Comparison of ENCODE assay signal across 17 cellular contexts in genomic region chr14:66425402-66425801, GRCh38.
A peak's percentile ranks its signal among the peaks of the same experiment; 100 is the strongest.
DNase-seq lines count a peak whose midpoint lies in the region; ATAC-seq, FAIRE-seq and TF ChIP-seq lines count a peak whose summit lies in the region.
"Had no signal": no experiment of that assay in that cellular context is flagged by ENCODE, and none has a peak within 500 bp of the region (broad histone marks: within the 10 kb centered on the region; RNA-seq: fewer than 3 reads in every experiment).

No MANE protein-coding gene starts in this region.

- in situ Hi-C loops in transverse colon (cut with MboI; ENCODE audit: low pct_ligation_motif_present in 1 of 4, low pct_unique_long_range_greater_than_20kb in 1 of 4, low sequenced_read_pairs in 3 of 4), result no loop called here

- H3K4me3 ChIP-seq in keratinocyte (ENCODE audit: control insufficient read depth in 2 of 3, extremely low read depth in 1 of 3, insufficient read depth in 2 of 3, low read depth in 1 of 3, low read length in 3 of 3), result no peak overlapping the region
- H3K4me3 ChIP-seq in transverse colon, result no peak overlapping the region
- H3K4me3 ChIP-seq: SJCRH30 had no signal

- no peak for TF ChIP-seq EP300 in transverse colon (IDR thresholded peaks at IDR 0.05; ENCODE audit: low read depth)

- peak; percentile 26 for ATAC-seq in stimulated activated effector memory CD8-positive, alpha-beta T cell treated with anti-CD3 and anti-CD28 coated beads, Interleukin-12 subunit alpha, Interleukin-12 subunit beta, amount 100 ng/mL, for 72 hours
- no peak for ATAC-seq in GM18505 (IDR thresholded peaks at IDR 0.05; ENCODE audit: unreplicated experiment)
- ATAC-seq: CD8-positive, alpha-beta T cell; Panc1 had no signal

- DNase-seq in cerebellar cortex (ENCODE audit: low spot score) (peak; percentile 51), head of caudate nucleus (peak; percentile 21 to 94 (median 68)), keratinocyte (ENCODE audit: low read depth, low spot score) (no peak), hepatic stellate cell (ENCODE audit: low spot score) (no peak), transverse colon (no peak)
- DNase-seq in stimulated activated effector memory CD8-positive, alpha-beta T cell treated with anti-CD3 and anti-CD28 coated beads, Interleukin-12 subunit alpha, Interleukin-12 subunit beta, amount 100 ng/mL, for 72 hours (ENCODE audit: low spot score in 2 of 2), result no peak
- DNase-seq: CD8-positive, alpha-beta T cell; DND-41; GF-D8; NCI-H1105 treated with DMSO at 0.1 percent for 48 hours; NCI-H187 treated with DMSO at 0.1 percent for 48 hours; NCI-H2171 treated with DMSO at 0.1 percent for 48 hours; NCI-H510A; SJCRH30 had no signal

- H3K9ac ChIP-seq in keratinocyte (ENCODE audit: control insufficient read depth, extremely low read depth, insufficient read depth, low read length), result no peak overlapping the region

- H3K27ac ChIP-seq in keratinocyte (ENCODE audit: control insufficient read depth, insufficient read depth, low read length) (no peak overlapping the region), transverse colon (no peak overlapping the region)
- H3K27ac ChIP-seq: SJCRH30 had no signal

- no peaks in the 10 kb centered on the region for H3K4me1 ChIP-seq in keratinocyte (ENCODE audit: control insufficient read depth, extremely low read depth, insufficient read depth, low read length)
- H3K4me1 ChIP-seq in transverse colon, result no peaks in the 10 kb centered on the region
- H3K4me1 ChIP-seq: SJCRH30 had no signal

- H3K36me3 Mint-ChIP-seq in stimulated activated effector memory CD8-positive, alpha-beta T cell treated with anti-CD3 and anti-CD28 coated beads, Interleukin-12 subunit alpha, Interleukin-12 subunit beta, amount 100 ng/mL, for 72 hours, result no peaks in the 10 kb centered on the region
- H3K36me3 Mint-ChIP-seq: CD8-positive, alpha-beta T cell had no signal

- no peaks in the 10 kb centered on the region for H3K9me1 ChIP-seq in keratinocyte (ENCODE audit: control insufficient read depth, extremely low read depth, insufficient read depth, low read length)

- H3K79me2 ChIP-seq in keratinocyte (ENCODE audit: control insufficient read depth, insufficient read depth, low read length), result no peaks in the 10 kb centered on the region

- no peak overlapping the region for H3K4me2 ChIP-seq in keratinocyte (ENCODE audit: control insufficient read depth, extremely low read depth, insufficient read depth, low read depth, low read length)

- TF ChIP-seq POLR2A in GM18505 (IDR thresholded peaks at IDR 0.05; ENCODE audit: borderline replicate concordance, extremely low read depth, insufficient read depth, insufficient read length) (no peak), transverse colon (IDR thresholded peaks at IDR 0.05) (no peak)

- H3K4me1 Mint-ChIP-seq in stimulated activated effector memory CD8-positive, alpha-beta T cell treated with anti-CD3 and anti-CD28 coated beads, Interleukin-12 subunit alpha, Interleukin-12 subunit beta, amount 100 ng/mL, for 72 hours, result no peaks in the 10 kb centered on the region

- TF ChIP-seq CTCF in keratinocyte (optimal IDR thresholded peaks at IDR 0.05 in 1 of 3, IDR thresholded peaks at IDR 0.05 in 1 of 3, conservative IDR thresholded peaks at IDR 0.05 in 1 of 3; ENCODE audit: extremely low read depth in 1 of 3, insufficient read depth in 2 of 3, low read length in 3 of 3) (no peak), transverse colon (IDR thresholded peaks at IDR 0.05) (no peak)

- no peak overlapping the region for H3K27ac Mint-ChIP-seq in stimulated activated effector memory CD8-positive, alpha-beta T cell treated with anti-CD3 and anti-CD28 coated beads, Interleukin-12 subunit alpha, Interleukin-12 subunit beta, amount 100 ng/mL, for 72 hours
- H3K27ac Mint-ChIP-seq: CD8-positive, alpha-beta T cell had no signal

- no peaks in the 10 kb centered on the region for H3K9me3 Mint-ChIP-seq in stimulated activated effector memory CD8-positive, alpha-beta T cell treated with anti-CD3 and anti-CD28 coated beads, Interleukin-12 subunit alpha, Interleukin-12 subunit beta, amount 100 ng/mL, for 72 hours
- H3K9me3 Mint-ChIP-seq: CD8-positive, alpha-beta T cell had no signal

- no peak overlapping the region for H2AFZ ChIP-seq in keratinocyte (ENCODE audit: control insufficient read depth, low read length)

- H3K27me3 ChIP-seq in keratinocyte (ENCODE audit: control insufficient read depth, extremely low read depth, insufficient read depth, low read length) (no peaks in the 10 kb centered on the region), transverse colon (no peaks in the 10 kb centered on the region)
- H3K27me3 ChIP-seq: SJCRH30 had no signal

- 61 to 78% methylated on average over 4 to 5 of the region's 5 CpGs for WGBS in transverse colon (ENCODE audit: low coverage in 1 of 2), 2 donors

- FAIRE-seq in keratinocyte (lab: Jason Lieb, UNC), result peak; percentile 46
- FAIRE-seq: D721Med had no signal

- intact Hi-C loops in head of caudate nucleus (cut with DNase I), result loop anchor here (5.0 kb wide), 1 partner anchor 107 kb away; no protein-coding TSS in a partner anchor
- intact Hi-C loops in transverse colon (cut with DNase I; ENCODE audit: low total_unique reads), result no loop called here

- H4K20me1 ChIP-seq in keratinocyte (ENCODE audit: control insufficient read depth, extremely low read depth, insufficient read depth, low read length), result no peaks in the 10 kb centered on the region

- H3K36me3 ChIP-seq in keratinocyte (ENCODE audit: control insufficient read depth in 2 of 2, extremely low read depth in 1 of 2, insufficient read depth in 2 of 2, low read length in 2 of 2) (no peaks in the 10 kb centered on the region), transverse colon (no peaks in the 10 kb centered on the region)
- H3K36me3 ChIP-seq: SJCRH30 had no signal

- dilution Hi-C loops in keratinocyte (cut with MboI; ENCODE audit: extremely low pct_ligation_motif_present, low sequenced_read_pairs), result no loop called here

- no peak overlapping the region for H3K4me3 Mint-ChIP-seq in stimulated activated effector memory CD8-positive, alpha-beta T cell treated with anti-CD3 and anti-CD28 coated beads, Interleukin-12 subunit alpha, Interleukin-12 subunit beta, amount 100 ng/mL, for 72 hours
- H3K4me3 Mint-ChIP-seq: CD8-positive, alpha-beta T cell had no signal

- H3K9me3 ChIP-seq in keratinocyte (ENCODE audit: control insufficient read depth, low read depth, low read length) (no peaks in the 10 kb centered on the region), transverse colon (no peaks in the 10 kb centered on the region)
- H3K9me3 ChIP-seq: SJCRH30 had no signal

Comparison
In these comparisons a context has a peak if more than half of its experiments do, and no peak if none do; other contexts are left out.
1. DNase-seq: peak in cerebellar cortex (single experiment) and head of caudate nucleus (42 of 42); none in keratinocyte (single experiment), stimulated activated effector memory CD8-positive, alpha-beta T cell treated with anti-CD3 and anti-CD28 coated beads, Interleukin-12 subunit alpha, Interleukin-12 subunit beta, amount 100 ng/mL, for 72 hours (0 of 2), hepatic stellate cell (single experiment) and transverse colon (single experiment).